ENCODE assay signal across 15 cellular contexts in genomic region chr21:25579402-25580016, GRCh38. TPM values are rescaled to one million over a fixed set of nuclear protein-coding genes. Genes with fewer than 3 reads are reported as not detected.
"Had no signal": no experiment of that assay in that cellular context is flagged by ENCODE, and none has a peak within 500 bp of the region (broad histone marks: within the 10 kb centered on the region; RNA-seq: fewer than 3 reads in every experiment).

No MANE protein-coding gene starts in this region.

- H3K27ac ChIP-seq: coronary artery, foreskin keratinocyte, lower lobe of right lung, neural progenitor cell, thyroid gland had no signal

- H3K4me3 Mint-ChIP-seq: activated B cell treated with CpG ODN at 0.5 μM for 24 hours, brain, neural progenitor cell had no signal

- H3K4me1 Mint-ChIP-seq: brain, neural progenitor cell had no signal

- H3K36me3 ChIP-seq: neural progenitor cell, thyroid gland had no signal

- H3K27ac Mint-ChIP-seq: brain, neural progenitor cell had no signal

- DNase-seq: activated B cell treated with CpG ODN at 0.5 μM for 24 hours; central memory CD4-positive, alpha-beta T cell; effector CD4-positive, alpha-beta T cell; foreskin keratinocyte; head of caudate nucleus; left colon; lower lobe of right lung; midbrain; SIG-M5; thyroid gland had no signal

- H2AFZ ChIP-seq: neural progenitor cell had no signal

- H3K9me3 ChIP-seq: lower lobe of right lung, thyroid gland had no signal

- H3K4me3 ChIP-seq: coronary artery, lower lobe of right lung, neural progenitor cell, thyroid gland had no signal

- H3K27me3 ChIP-seq: foreskin keratinocyte, neural progenitor cell, thyroid gland had no signal

- H3K9ac ChIP-seq: neural progenitor cell had no signal

- H3K4me2 ChIP-seq: neural progenitor cell had no signal

- H3K27me3 Mint-ChIP-seq: activated B cell treated with CpG ODN at 0.5 μM for 24 hours, brain had no signal

- H3K9me3 Mint-ChIP-seq: activated naive CD4-positive, alpha-beta T cell treated with anti-CD3 and anti-CD28 coated beads, Interleukin-2, amount 50 U/mL, for 72 hours; brain; neural progenitor cell had no signal

- ATAC-seq: activated naive CD4-positive, alpha-beta T cell treated with anti-CD3 and anti-CD28 coated beads, Interleukin-2, amount 50 U/mL, for 72 hours; foreskin keratinocyte; left colon; lower lobe of right lung; sciatic nerve had no signal

- H3K4me1 ChIP-seq: lower lobe of right lung, neural progenitor cell, thyroid gland had no signal

RNA-seq across cellular contexts. Expression of gene JAM2, which starts 59.5 kb away (rescaled TPM):
- total RNA-seq: foreskin keratinocyte had no signal
- polyA plus RNA-seq: foreskin keratinocyte had no signal
